In the genomic region with DNA sequence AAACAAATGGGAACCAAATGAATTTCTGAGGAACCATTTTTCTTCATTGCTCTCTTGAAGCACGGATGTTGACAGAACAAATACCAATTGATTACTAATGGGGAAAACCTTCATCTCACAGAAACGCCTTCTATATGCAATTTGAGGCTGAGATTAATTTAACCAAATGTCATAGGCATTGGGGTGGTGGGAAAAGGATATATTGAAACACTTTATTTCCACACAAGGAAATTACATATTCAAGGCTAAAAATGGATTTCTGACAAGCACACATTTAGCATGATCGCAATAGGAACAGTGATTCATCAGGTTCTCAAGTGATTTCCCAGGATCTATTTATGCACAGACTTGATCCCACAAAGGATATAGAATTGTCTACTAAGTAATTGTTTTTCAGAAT, we compare ENCODE assay signal across 19 cellular contexts.
"Had no signal": no experiment of that assay in that cellular context is flagged by ENCODE, and none has a peak within 500 bp of the region (broad histone marks: within the 10 kb centered on the region; RNA-seq: fewer than 3 reads in every experiment).

No MANE protein-coding gene starts in this region.

- ATAC-seq: activated CD4-positive, alpha-beta T cell treated with anti-CD3 and anti-CD28 coated beads for 36 hours; activated CD8-positive, alpha-beta memory T cell treated with anti-CD3 and anti-CD28 coated beads, Interleukin-2, amount 10 ng/mL, durations not matched to agents 7 days and 5 days; activated T-helper 17 cell treated with anti-CD3 and anti-CD28 coated beads, Interleukin-2, amount 50 U/mL, for 72 hours; gastrocnemius medialis; heart right ventricle; naive thymus-derived CD8-positive, alpha-beta T cell; stimulated activated naive B cell treated with anti-CD40 and anti-IgM and Interleukin-4, amounts not matched to agents 10 μg/mL and 1 μg/mL and 100 μg/mL, for 72 hours; WTC11 had no signal

- H3K4me1 Mint-ChIP-seq: activated CD4-positive, alpha-beta memory T cell treated with anti-CD3 and anti-CD28 coated beads, Interleukin-2, amount 10 ng/mL, durations not matched to agents 7 days and 5 days; activated CD8-positive, alpha-beta memory T cell treated with anti-CD3 and anti-CD28 coated beads, Interleukin-2, amount 10 ng/mL, durations not matched to agents 7 days and 5 days; activated naive CD8-positive, alpha-beta T cell treated with anti-CD3 and anti-CD28 coated beads for 36 hours; activated T-helper 17 cell treated with anti-CD3 and anti-CD28 coated beads, Interleukin-2, amount 50 U/mL, for 72 hours; brain; central memory CD8-positive, alpha-beta T cell; memory B cell; naive thymus-derived CD8-positive, alpha-beta T cell; stimulated activated naive B cell treated with anti-CD40 and anti-IgM and Interleukin-4, amounts not matched to agents 10 μg/mL and 1 μg/mL and 100 μg/mL, for 72 hours; WTC11 had no signal

- H3K4me3 ChIP-seq: gastrocnemius medialis, heart right ventricle, sigmoid colon had no signal

- H3K27ac Mint-ChIP-seq: activated CD4-positive, alpha-beta memory T cell treated with anti-CD3 and anti-CD28 coated beads, Interleukin-2, amount 10 ng/mL, durations not matched to agents 7 days and 5 days; activated CD4-positive, alpha-beta T cell treated with anti-CD3 and anti-CD28 coated beads for 36 hours; activated CD8-positive, alpha-beta memory T cell treated with anti-CD3 and anti-CD28 coated beads, Interleukin-2, amount 10 ng/mL, durations not matched to agents 7 days and 5 days; activated naive CD8-positive, alpha-beta T cell treated with anti-CD3 and anti-CD28 coated beads for 36 hours; activated T-helper 17 cell treated with anti-CD3 and anti-CD28 coated beads, Interleukin-2, amount 50 U/mL, for 72 hours; brain; memory B cell; naive thymus-derived CD8-positive, alpha-beta T cell; stimulated activated naive B cell treated with anti-CD40 and anti-IgM and Interleukin-4, amounts not matched to agents 10 μg/mL and 1 μg/mL and 100 μg/mL, for 72 hours; T-helper 2 cell treated with Interferon-gamma antibody and Interleukin-4, amounts not matched to agents 5 μg/mL and 100 μg/mL, for 36 hours; WTC11 had no signal

- H3K4me3 Mint-ChIP-seq: activated CD4-positive, alpha-beta memory T cell treated with anti-CD3 and anti-CD28 coated beads, Interleukin-2, amount 10 ng/mL, durations not matched to agents 7 days and 5 days; activated CD4-positive, alpha-beta T cell treated with anti-CD3 and anti-CD28 coated beads for 36 hours; activated CD8-positive, alpha-beta memory T cell treated with anti-CD3 and anti-CD28 coated beads, Interleukin-2, amount 10 ng/mL, durations not matched to agents 7 days and 5 days; activated naive CD8-positive, alpha-beta T cell treated with anti-CD3 and anti-CD28 coated beads for 36 hours; activated T-helper 17 cell treated with anti-CD3 and anti-CD28 coated beads, Interleukin-2, amount 50 U/mL, for 72 hours; brain; central memory CD8-positive, alpha-beta T cell; memory B cell; naive thymus-derived CD8-positive, alpha-beta T cell; stimulated activated naive B cell treated with anti-CD40 and anti-IgM and Interleukin-4, amounts not matched to agents 10 μg/mL and 1 μg/mL and 100 μg/mL, for 72 hours; T-helper 2 cell treated with Interferon-gamma antibody and Interleukin-4, amounts not matched to agents 5 μg/mL and 100 μg/mL, for 36 hours; WTC11 had no signal

- H3K27me3 Mint-ChIP-seq: activated CD4-positive, alpha-beta memory T cell treated with anti-CD3 and anti-CD28 coated beads, Interleukin-2, amount 10 ng/mL, durations not matched to agents 7 days and 5 days; activated CD8-positive, alpha-beta memory T cell treated with anti-CD3 and anti-CD28 coated beads, Interleukin-2, amount 10 ng/mL, durations not matched to agents 7 days and 5 days; activated naive CD8-positive, alpha-beta T cell treated with anti-CD3 and anti-CD28 coated beads for 36 hours; brain; central memory CD8-positive, alpha-beta T cell; memory B cell; stimulated activated naive B cell treated with anti-CD40 and anti-IgM and Interleukin-4, amounts not matched to agents 10 μg/mL and 1 μg/mL and 100 μg/mL, for 72 hours had no signal

- H3K36me3 Mint-ChIP-seq: activated CD8-positive, alpha-beta memory T cell treated with anti-CD3 and anti-CD28 coated beads, Interleukin-2, amount 10 ng/mL, durations not matched to agents 7 days and 5 days; activated naive CD8-positive, alpha-beta T cell treated with anti-CD3 and anti-CD28 coated beads for 36 hours; memory B cell; naive thymus-derived CD8-positive, alpha-beta T cell; stimulated activated naive B cell treated with anti-CD40 and anti-IgM and Interleukin-4, amounts not matched to agents 10 μg/mL and 1 μg/mL and 100 μg/mL, for 72 hours; WTC11 had no signal

- DNase-seq: activated CD4-positive, alpha-beta memory T cell treated with anti-CD3 and anti-CD28 coated beads, Interleukin-2, amount 10 ng/mL, durations not matched to agents 7 days and 5 days; activated CD4-positive, alpha-beta T cell treated with anti-CD3 and anti-CD28 coated beads for 36 hours; activated CD8-positive, alpha-beta memory T cell treated with anti-CD3 and anti-CD28 coated beads, Interleukin-2, amount 10 ng/mL, durations not matched to agents 7 days and 5 days; activated naive CD4-positive, alpha-beta T cell; activated naive CD8-positive, alpha-beta T cell treated with anti-CD3 and anti-CD28 coated beads for 36 hours; amygdala; effector CD8-positive, alpha-beta T cell; gastrocnemius medialis; heart right ventricle; naive thymus-derived CD8-positive, alpha-beta T cell; sigmoid colon; SK-N-SH; stimulated activated naive B cell treated with anti-CD40 and anti-IgM and Interleukin-4, amounts not matched to agents 10 μg/mL and 1 μg/mL and 100 μg/mL, for 72 hours had no signal

- H3K9me3 Mint-ChIP-seq: activated CD4-positive, alpha-beta memory T cell treated with anti-CD3 and anti-CD28 coated beads, Interleukin-2, amount 10 ng/mL, durations not matched to agents 7 days and 5 days; activated naive CD8-positive, alpha-beta T cell treated with anti-CD3 and anti-CD28 coated beads for 36 hours; activated T-helper 17 cell treated with anti-CD3 and anti-CD28 coated beads, Interleukin-2, amount 50 U/mL, for 72 hours; brain; central memory CD8-positive, alpha-beta T cell; memory B cell; T-helper 2 cell treated with Interferon-gamma antibody and Interleukin-4, amounts not matched to agents 5 μg/mL and 100 μg/mL, for 36 hours; WTC11 had no signal
